In genomic region chr9:85741112-85741874, GRCh38 we compare ENCODE assay signal across 8 cellular contexts. TPM values are rescaled to one million over a fixed set of nuclear protein-coding genes. Genes with fewer than 3 reads are reported as not detected.
A peak's percentile ranks its signal among the peaks of the same experiment; 100 is the strongest.
DNase-seq lines count a peak whose midpoint lies in the region; ATAC-seq, FAIRE-seq and TF ChIP-seq lines count a peak whose summit lies in the region.

No MANE protein-coding gene starts in this region.

- peak overlapping the region; percentile 82 for H3K4me2 ChIP-seq in OCI-LY3 (ENCODE audit: low read length)

- peaks cover 6% of the 10 kb centered on the region; the same call in 1 of the 2 replicates for H4K20me1 ChIP-seq in OCI-LY3 (ENCODE audit: insufficient read depth, low read length)

- H3K9me3 ChIP-seq in OCI-LY3 (ENCODE audit: insufficient read depth, low read length) (no peaks in the 10 kb centered on the region), pancreas (no peaks in the 10 kb centered on the region), upper lobe of right lung (no peaks in the 10 kb centered on the region)

- TF ChIP-seq CTCF in OCI-LY3 (IDR thresholded peaks at IDR 0.05; ENCODE audit: low read depth, low read length) (no peak), pancreas (IDR thresholded peaks at IDR 0.05) (no peak), upper lobe of right lung (IDR thresholded peaks at IDR 0.05) (no peak)

- no peaks in the 10 kb centered on the region for H3K36me3 ChIP-seq in OCI-LY3 (replicated peaks; ENCODE audit: low read depth, low read length)
- no peaks in the 10 kb centered on the region for H3K36me3 ChIP-seq in pancreas
- no peaks in the 10 kb centered on the region for H3K36me3 ChIP-seq in upper lobe of right lung

- peak overlapping the region; percentile 88 for H2AFZ ChIP-seq in OCI-LY3 (ENCODE audit: low read depth, low read length)

- peaks cover 52% of the 10 kb centered on the region for H3K79me2 ChIP-seq in OCI-LY3 (ENCODE audit: low read length)

- DNase-seq in NCI-H82 (lab: John Stamatoyannopoulos, UW) (peak; percentile 79), NCI-H82 treated with DMSO at 0.1 percent for 48 hours (lab: John Stamatoyannopoulos, UW; ENCODE audit: unreplicated experiment) (no peak), activated gamma-delta T cell (lab: John Stamatoyannopoulos, UW) (peak; percentile 56), globus pallidus (ENCODE audit: low spot score) (peak; percentile 55), pancreas (peak in 3 of 6 donors; percentile 37 to 77 (median 49)), upper lobe of right lung (peak; percentile 81)

- H3K4me3 ChIP-seq in OCI-LY3 (ENCODE audit: low read length) (peak overlapping the region; percentile 88), pancreas (peak overlapping the region; percentile 65 to 98 (median 96)), upper lobe of right lung (peak overlapping the region; percentile 94)

- H3K27ac ChIP-seq in OCI-LY3 (ENCODE audit: low read length) (peak overlapping the region; percentile 63), pancreas (peak overlapping the region; percentile 81 to 90 (median 84)), upper lobe of right lung (peak overlapping the region; percentile 93)

- no peak for FAIRE-seq in pancreas (lab: Jason Lieb, UNC)

- intact Hi-C loops in pancreas (cut with DNase I), result no loop called here
- intact Hi-C loops in upper lobe of right lung (cut with DNase I), result no loop called here

- H3K9ac ChIP-seq in OCI-LY3 (ENCODE audit: low read length), result peak overlapping the region; percentile 78

- 0% methylated on average over 35 to 74 of the region's 74 CpGs for WGBS in pancreas, 2 donors

- ATAC-seq in HG03045 (IDR thresholded peaks at IDR 0.05; ENCODE audit: unreplicated experiment) (peak; percentile 54), pancreas (peak; percentile 39 to 55 (median 45)), upper lobe of right lung (peak; percentile 53)

- H3K27me3 ChIP-seq in OCI-LY3 (ENCODE audit: low read depth, low read length) (peaks cover 16% of the 10 kb centered on the region), pancreas (no peaks in the 10 kb centered on the region), upper lobe of right lung (no peaks in the 10 kb centered on the region)

- peaks cover 18% of the 10 kb centered on the region for H3K4me1 ChIP-seq in OCI-LY3 (ENCODE audit: low read length)
- peaks cover 0 to 21% (median 8%) of the 10 kb centered on the region in 3 donors for H3K4me1 ChIP-seq in pancreas
- peaks cover 17% of the 10 kb centered on the region for H3K4me1 ChIP-seq in upper lobe of right lung

RNA-seq across cellular contexts. Expression of gene AGTPBP1, which starts 0.5 kb away (rescaled TPM):
- total RNA-seq in pancreas, result 10 to 100 TPM in 3 of 6 donors, 1 to 10 TPM in 3; 7.3 to 12.7 (median 9.7) TPM
- 1 to 10 TPM; 3.8 to 9.6 TPM for polyA plus RNA-seq in pancreas
- total RNA-seq in upper lobe of right lung, result 51.7 TPM
